In genomic region chr17:9002610-9003354, GRCh38 we compare ENCODE assay signal across 8 cellular contexts. TPM values are rescaled to one million over a fixed set of nuclear protein-coding genes. Genes with fewer than 3 reads are reported as not detected.
A peak's percentile ranks its signal among the peaks of the same experiment; 100 is the strongest.
DNase-seq lines count a peak whose midpoint lies in the region; ATAC-seq and TF ChIP-seq lines count a peak whose summit lies in the region.

No MANE protein-coding gene starts in this region.

- H3K4ac ChIP-seq in neuronal stem cell (ENCODE audit: low read length) = no peak overlapping the region

- H3K23ac ChIP-seq in neuronal stem cell (ENCODE audit: low read depth, low read length, poor library complexity) = peak overlapping the region; percentile 27

- H2AK5ac ChIP-seq in neuronal stem cell (ENCODE audit: low read depth, low read length) = no peak overlapping the region

- H2BK120ac ChIP-seq in neuronal stem cell (ENCODE audit: low read depth, low read length) = peak overlapping the region; percentile 77

- ATAC-seq in GM18870 (IDR thresholded peaks at IDR 0.05; ENCODE audit: unreplicated experiment) (no peak), HG02623 (IDR thresholded peaks at IDR 0.05; ENCODE audit: unreplicated experiment) (no peak)

- H3K79me1 ChIP-seq in neuronal stem cell (ENCODE audit: low read depth, low read length) = no peaks in the 10 kb centered on the region

- H3K4me2 ChIP-seq in neuronal stem cell (ENCODE audit: insufficient read depth, low read length, poor library complexity, severe bottlenecking) = peak overlapping the region; percentile 88

- H3K27me3 ChIP-seq in SJSA1 (replicated peaks) = no peaks in the 10 kb centered on the region
- peaks cover 0 to 10% of the 10 kb centered on the region in 2 donors for H3K27me3 ChIP-seq in esophagus (ENCODE audit: control insufficient read depth in 1 of 2, insufficient read depth in 2 of 2, low read length in 2 of 2)
- peaks cover 5 to 56% (median 42%) of the 10 kb centered on the region in 3 experiments for H3K27me3 ChIP-seq in neuronal stem cell (ENCODE audit: control insufficient read depth in 3 of 3, insufficient read depth in 3 of 3, low read depth in 1 of 3, low read length in 3 of 3)

- H3K9me3 ChIP-seq in SJSA1 (replicated peaks) = no peaks in the 10 kb centered on the region
- no peaks in the 10 kb centered on the region for H3K9me3 ChIP-seq in esophagus (ENCODE audit: control insufficient read depth in 2 of 2, insufficient read depth in 1 of 2, low read depth in 1 of 2, low read length in 1 of 2)
- H3K9me3 ChIP-seq in neuronal stem cell (replicated peaks in 1 of 2; ENCODE audit: control insufficient read depth in 2 of 2, insufficient read depth in 1 of 2, low read depth in 1 of 2, low read length in 2 of 2) = peaks cover 5 to 10% of the 10 kb centered on the region in 2 donors

- H2BK12ac ChIP-seq in neuronal stem cell (ENCODE audit: low read length) = no peak overlapping the region

- no peaks in the 10 kb centered on the region for H3K36me3 ChIP-seq in SJSA1
- H3K36me3 ChIP-seq in esophagus (ENCODE audit: control insufficient read depth in 2 of 2, insufficient read depth in 2 of 2, low read length in 1 of 2) = no peaks in the 10 kb centered on the region
- H3K36me3 ChIP-seq in neuronal stem cell (replicated peaks in 1 of 2; ENCODE audit: control insufficient read depth in 2 of 2, insufficient read depth in 2 of 2, low read length in 2 of 2) = no peaks in the 10 kb centered on the region

- peak overlapping the region; percentile 97 for H3K18ac ChIP-seq in neuronal stem cell (ENCODE audit: low read length)

- H2BK5ac ChIP-seq in neuronal stem cell (ENCODE audit: low read length) = no peak overlapping the region

- H2BK15ac ChIP-seq in neuronal stem cell (ENCODE audit: low read length) = peak overlapping the region; percentile 1

- H3K9ac ChIP-seq in neuronal stem cell (ENCODE audit: low read depth, low read length, poor library complexity) = no peak overlapping the region

- H4K8ac ChIP-seq in neuronal stem cell (ENCODE audit: low read depth, low read length) = no peak overlapping the region

- peaks cover 13% of the 10 kb centered on the region for H3K4me1 ChIP-seq in SJSA1 (replicated peaks)
- H3K4me1 ChIP-seq in esophagus (ENCODE audit: control insufficient read depth in 2 of 2, insufficient read depth in 2 of 2, low read length in 1 of 2) = peaks cover 0 to 3% of the 10 kb centered on the region in 2 donors
- peaks cover 3 to 16% of the 10 kb centered on the region in 2 donors for H3K4me1 ChIP-seq in neuronal stem cell (ENCODE audit: control insufficient read depth in 2 of 2, insufficient read depth in 1 of 2, low read depth in 1 of 2, low read length in 2 of 2)

- no peak overlapping the region for H3K14ac ChIP-seq in neuronal stem cell (ENCODE audit: low read length)

- WGBS in esophagus, 2 donors = 4% methylated on average over 69 of the region's 69 CpGs
- no CpG with 5 or more reads among the region's 69 CpGs for WGBS in neuronal stem cell (ENCODE audit: extremely low coverage in 2 of 2, insufficient read length in 2 of 2, insufficient replicate concordance in 1 of 2), 2 donors

- TF ChIP-seq CTCF in GM12873 (IDR thresholded peaks at IDR 0.05; ENCODE audit: insufficient read depth, low read depth, low read length, missing control alignments) = peak; percentile 4

- no peak overlapping the region for H4K91ac ChIP-seq in neuronal stem cell (ENCODE audit: low read depth, low read length, poor library complexity)

- DNase-seq in SJSA1 (ENCODE audit: low read depth in 1 of 2, low spot score in 2 of 2) = peak; percentile 54 to 59
- peak; percentile 62 for DNase-seq in neuronal stem cell (ENCODE audit: low spot score)
- no peak for DNase-seq in SKM-1 (lab: John Stamatoyannopoulos, UW; ENCODE audit: unreplicated experiment)
- DNase-seq in mucosa of gallbladder (ENCODE audit: low spot score) = no peak

- peak overlapping the region; percentile 93 for H2AFZ ChIP-seq in neuronal stem cell (ENCODE audit: low read length)

- H3K4me3 ChIP-seq in SJSA1 = peak overlapping the region; percentile 57
- H3K4me3 ChIP-seq in esophagus (ENCODE audit: low read depth in 1 of 2, low read length in 2 of 2) = peak overlapping the region; percentile 51 to 52
- H3K4me3 ChIP-seq in neuronal stem cell (ENCODE audit: low read length in 2 of 2) = peak overlapping the region; percentile 35 to 76

- H3K27ac ChIP-seq in SJSA1 (no peak overlapping the region), esophagus (ENCODE audit: low read depth in 2 of 2, low read length in 1 of 2) (peak overlapping the region in 1 of 2 donors; percentile 16), neuronal stem cell (replicated peaks; ENCODE audit: low read length) (no peak overlapping the region)

RNA-seq across cellular contexts. Expression of gene NTN1, which starts 18.5 kb away (rescaled TPM):
- 22.7 and 22.8 TPM in 2 replicates for total RNA-seq in SJSA1 (2014; rRNA removed; shearing (Covaris generic))
- polyA plus RNA-seq in esophagus = 10 to 100 TPM; 10.3 to 12.3 TPM
- polyA plus RNA-seq in neuronal stem cell (2013, experiment 1 of 2) = 2.0 TPM
- 2.0 TPM for polyA plus RNA-seq in neuronal stem cell (2013, experiment 2 of 2)
- total RNA-seq in mucosa of gallbladder = 33.1 TPM

RNA-seq across cellular contexts. Expression of gene PIK3R5, which starts 37.3 kb away (rescaled TPM):
- total RNA-seq in SJSA1 (2014; rRNA removed; shearing (Covaris generic)) = not detected in 2 replicates
- 1 to 10 TPM; 1.1 to 1.3 TPM for polyA plus RNA-seq in esophagus
- 1.1 TPM for polyA plus RNA-seq in neuronal stem cell (2013, experiment 1 of 2)
- 0.89 TPM for polyA plus RNA-seq in neuronal stem cell (2013, experiment 2 of 2)
- total RNA-seq in mucosa of gallbladder = 17.1 TPM

Comparison
In these comparisons a context has a peak if more than half of its experiments do, and no peak if none do; other contexts are left out.
1. DNase-seq: peak in SJSA1 (2 of 2) and neuronal stem cell (single experiment); none in SKM-1 (single experiment) and mucosa of gallbladder (single experiment).
2. RNA of gene PIK3R5, which starts 37.3 kb away (total RNA-seq): 17.1 TPM in mucosa of gallbladder (single experiment); not detected in SJSA1; every median in the first group is over 10 times any median in the second.
3. Peak in every context shown above with its lines, with median percentiles within 50 percentile points of each other: H3K4me3 ChIP-seq.